8 cellular contexts compared by ENCODE assay signal in genomic region chr11:64007160-64007628, GRCh38. TPM values are rescaled to one million over a fixed set of nuclear protein-coding genes. Genes with fewer than 3 reads are reported as not detected.
A peak's percentile ranks its signal among the peaks of the same experiment; 100 is the strongest.
DNase-seq lines count a peak whose midpoint lies in the region; ATAC-seq and TF ChIP-seq lines count a peak whose summit lies in the region.

No MANE protein-coding gene starts in this region.

- peak overlapping the region; percentile 35 to 51 (median 42) for H3K4me3 ChIP-seq in stomach

- TF ChIP-seq EP300 in stomach (IDR thresholded peaks at IDR 0.05), result no peak

- WGBS in stomach, 5 donors, result 1 to 5% (median 3%) methylated on average over 20 to 27 of the region's 27 CpGs

- no peaks in the 10 kb centered on the region for H3K9me3 ChIP-seq in stomach

- peaks cover 0 to 32% (median 0%) of the 10 kb centered on the region in 3 donors for H3K27me3 ChIP-seq in stomach

- H3K4me1 Mint-ChIP-seq in activated T-helper 1 cell treated with anti-CD3 and anti-CD28 coated beads, Interleukin-12 subunit alpha, Interleukin-12 subunit beta, Interleukin-2, Interleukin-4 antibody, amounts not matched to agents 30 ng/mL and 10 ng/mL and 1 ng/mL, durations not matched to agents 14 hours and 24 hours and 36 hours (ENCODE audit: low read depth), result peaks cover 6% of the 10 kb centered on the region

- H3K27ac Mint-ChIP-seq in activated T-helper 1 cell treated with anti-CD3 and anti-CD28 coated beads, Interleukin-12 subunit alpha, Interleukin-12 subunit beta, Interleukin-2, Interleukin-4 antibody, amounts not matched to agents 30 ng/mL and 10 ng/mL and 1 ng/mL, durations not matched to agents 14 hours and 24 hours and 36 hours, result no peak overlapping the region

- H3K27ac ChIP-seq in stomach, result peak overlapping the region in 3 of 5 donors; percentile 30 to 58 (median 43)

- peaks cover 17% of the 10 kb centered on the region for H3K9me3 Mint-ChIP-seq in activated T-helper 1 cell treated with anti-CD3 and anti-CD28 coated beads, Interleukin-12 subunit alpha, Interleukin-12 subunit beta, Interleukin-2, Interleukin-4 antibody, amounts not matched to agents 30 ng/mL and 10 ng/mL and 1 ng/mL, durations not matched to agents 14 hours and 24 hours and 36 hours

- peaks cover 15 to 27% (median 21%) of the 10 kb centered on the region in 4 donors for H3K4me1 ChIP-seq in stomach

- no peaks in the 10 kb centered on the region for H3K36me3 ChIP-seq in stomach

- intact Hi-C loops in activated T-helper 1 cell treated with anti-CD3 and anti-CD28 coated beads, Interleukin-12 subunit alpha, Interleukin-12 subunit beta, Interleukin-2, Interleukin-4 antibody, amounts not matched to agents 30 ng/mL and 10 ng/mL and 1 ng/mL, durations not matched to agents 14 hours and 24 hours and 36 hours (cut with micrococcal nuclease), result no loop called here
- intact Hi-C loops in stomach (cut with DNase I; ENCODE audit: low total_unique reads), result no loop called here

- peaks cover 29% of the 10 kb centered on the region for H3K27me3 Mint-ChIP-seq in activated T-helper 1 cell treated with anti-CD3 and anti-CD28 coated beads, Interleukin-12 subunit alpha, Interleukin-12 subunit beta, Interleukin-2, Interleukin-4 antibody, amounts not matched to agents 30 ng/mL and 10 ng/mL and 1 ng/mL, durations not matched to agents 14 hours and 24 hours and 36 hours (ENCODE audit: insufficient read depth)

- H3K4me3 Mint-ChIP-seq in activated T-helper 1 cell treated with anti-CD3 and anti-CD28 coated beads, Interleukin-12 subunit alpha, Interleukin-12 subunit beta, Interleukin-2, Interleukin-4 antibody, amounts not matched to agents 30 ng/mL and 10 ng/mL and 1 ng/mL, durations not matched to agents 14 hours and 24 hours and 36 hours, result peak overlapping the region; percentile 32

- no peak for TF ChIP-seq POLR2A in stomach (IDR thresholded peaks at IDR 0.05)

- H3K36me3 Mint-ChIP-seq in activated T-helper 1 cell treated with anti-CD3 and anti-CD28 coated beads, Interleukin-12 subunit alpha, Interleukin-12 subunit beta, Interleukin-2, Interleukin-4 antibody, amounts not matched to agents 30 ng/mL and 10 ng/mL and 1 ng/mL, durations not matched to agents 14 hours and 24 hours and 36 hours (ENCODE audit: low read depth), result no peaks in the 10 kb centered on the region

- DNase-seq in SIG-M5 treated with dmso at 0.1 percent for 504 hours (lab: John Stamatoyannopoulos, UW; ENCODE audit: unreplicated experiment) (peak; percentile 47), SIG-M5 (lab: John Stamatoyannopoulos, UW) (no peak), iPS-NIHi11 (ENCODE audit: low spot score) (peak; percentile 62), stomach (no peak), NCI-H2081 (lab: John Stamatoyannopoulos, UW) (no peak), inferior parietal cortex (ENCODE audit: extremely low spot score) (no peak)
- DNase-seq in activated T-helper 1 cell treated with anti-CD3 and anti-CD28 coated beads, Interleukin-12 subunit alpha, Interleukin-12 subunit beta, Interleukin-2, Interleukin-4 antibody, amounts not matched to agents 30 ng/mL and 10 ng/mL and 1 ng/mL, durations not matched to agents 14 hours and 24 hours and 36 hours (ENCODE audit: low spot score), result no peak

- TF ChIP-seq CTCF in stomach (IDR thresholded peaks at IDR 0.05), result peak in 1 of 7 experiments; percentile 3

- ATAC-seq in GM21367 (IDR thresholded peaks at IDR 0.05; ENCODE audit: unreplicated experiment), result no peak

RNA-seq across cellular contexts. Expression of gene OTUB1, which starts 21.0 kb away (rescaled TPM):
- total RNA-seq in activated T-helper 1 cell treated with anti-CD3 and anti-CD28 coated beads, Interleukin-12 subunit alpha, Interleukin-12 subunit beta, Interleukin-2, Interleukin-4 antibody, amounts not matched to agents 30 ng/mL and 10 ng/mL and 1 ng/mL, durations not matched to agents 14 hours and 24 hours and 36 hours, result 104 and 114 TPM in 2 replicates
- 100 to 1,000 TPM in 1 of 5 donors, 10 to 100 TPM in 4; 33.6 to 161 (median 40.3) TPM for total RNA-seq in stomach
- 10 to 100 TPM; 62.3 to 74.2 (median 64.8) TPM for polyA plus RNA-seq in stomach

RNA-seq across cellular contexts. Expression of gene FLRT1, which starts 28.5 kb away (rescaled TPM):
- not detected in 2 replicates for total RNA-seq in activated T-helper 1 cell treated with anti-CD3 and anti-CD28 coated beads, Interleukin-12 subunit alpha, Interleukin-12 subunit beta, Interleukin-2, Interleukin-4 antibody, amounts not matched to agents 30 ng/mL and 10 ng/mL and 1 ng/mL, durations not matched to agents 14 hours and 24 hours and 36 hours
- total RNA-seq in stomach, result 1 to 10 TPM in 1 of 5 donors, under 1 TPM in 1, not detected in 3; 0.73 to 1.3 TPM
- under 1 TPM in 2 of 3 donors, not detected in 1; 0.12 to 0.28 TPM for polyA plus RNA-seq in stomach

RNA-seq across cellular contexts. Expression of gene COX8A, which starts 32.8 kb away (rescaled TPM):
- 289 and 291 TPM in 2 replicates for total RNA-seq in activated T-helper 1 cell treated with anti-CD3 and anti-CD28 coated beads, Interleukin-12 subunit alpha, Interleukin-12 subunit beta, Interleukin-2, Interleukin-4 antibody, amounts not matched to agents 30 ng/mL and 10 ng/mL and 1 ng/mL, durations not matched to agents 14 hours and 24 hours and 36 hours
- total RNA-seq in stomach, result 1,000 to 10,000 TPM in 1 of 5 donors, 100 to 1,000 TPM in 4; 107 to 1,004 (median 523) TPM
- polyA plus RNA-seq in stomach, result 1,000 to 10,000 TPM in 2 of 3 donors, 100 to 1,000 TPM in 1; 910 to 1,045 (median 1,001) TPM

Comparison
In these comparisons a context has a peak if more than half of its experiments do, and no peak if none do; other contexts are left out.
1. DNase-seq: peak in SIG-M5 treated with dmso at 0.1 percent for 504 hours (single experiment) and iPS-NIHi11 (single experiment); none in SIG-M5 (single experiment), activated T-helper 1 cell treated with anti-CD3 and anti-CD28 coated beads, Interleukin-12 subunit alpha, Interleukin-12 subunit beta, Interleukin-2, Interleukin-4 antibody, amounts not matched to agents 30 ng/mL and 10 ng/mL and 1 ng/mL, durations not matched to agents 14 hours and 24 hours and 36 hours (single experiment), stomach (single experiment), NCI-H2081 (0 of 2) and inferior parietal cortex (single experiment).